ENCODE assay signal across 20 cellular contexts in the genomic region with DNA sequence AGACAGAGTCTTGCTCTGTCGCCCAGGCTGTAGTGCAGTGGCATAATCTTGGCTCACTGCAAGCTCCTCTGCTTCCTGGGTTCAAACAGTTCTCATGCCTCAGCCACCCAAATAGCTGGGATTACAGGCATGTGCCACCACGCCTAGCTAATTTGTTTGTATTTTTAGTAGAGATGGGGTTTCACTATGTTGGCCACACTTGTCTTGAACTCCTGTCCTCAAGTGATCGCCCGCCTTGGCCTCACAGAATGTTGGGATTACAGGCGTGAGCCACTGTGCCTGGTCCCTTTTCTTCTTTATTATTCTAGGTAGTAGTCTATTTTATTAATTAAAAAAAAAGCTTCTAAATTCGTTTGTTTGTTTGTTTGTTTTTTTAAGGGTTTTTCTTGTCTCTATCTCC.
"Had no signal": no experiment of that assay in that cellular context is flagged by ENCODE, and none has a peak within 500 bp of the region (broad histone marks: within the 10 kb centered on the region; RNA-seq: fewer than 3 reads in every experiment).

No MANE protein-coding gene starts in this region.

- H3K9me3 ChIP-seq: SK-N-SH had no signal

- H3K4me2 ChIP-seq: SK-N-SH had no signal

- DNase-seq: KBM-7, NCI-H1092, NCI-H1105 treated with DMSO at 0.1 percent for 48 hours, NCI-H1417 treated with DMSO at 0.1 percent for 48 hours, NCI-H146, NCI-H1694 treated with DMSO at 0.1 percent for 48 hours, NCI-H1930, NCI-H2081, NCI-H2107, NCI-H2171, NCI-H226, NCI-H446, NCI-H510A, NCI-H524 treated with DMSO at 0.1 percent for 48 hours, NCI-H69, NCI-H774, SHP77, SK-N-SH had no signal

- H3K27ac ChIP-seq: HL-60, RWPE1 had no signal

- H3K9ac ChIP-seq: SK-N-SH had no signal
